Comparison of ENCODE assay signal across 1 cellular context in genomic region chr14:104798300-104799238, GRCh38.
TF ChIP-seq lines count a peak whose summit lies in the region.

No MANE protein-coding gene starts in this region.

TF ChIP-seq in GM23338, 12 proteins besides CTCF, POLR2A, EP300 and RAD21:
- TF ChIP-seq REST (IDR thresholded peaks at IDR 0.05; ENCODE audit: unreplicated experiment) (no peak), ETS1 (IDR thresholded peaks at IDR 0.05) (no peak), EZH2phosphoT487 (IDR thresholded peaks at IDR 0.05; ENCODE audit: unreplicated experiment) (no peak), EZH2 (IDR thresholded peaks at IDR 0.05; ENCODE audit: low read depth, unreplicated experiment) (no peak), ZNF331 (CRISPR knock-in tag; IDR thresholded peaks at IDR 0.05; ENCODE audit: low read depth) (no peak), ZNF114 (CRISPR knock-in tag; IDR thresholded peaks at IDR 0.05) (no peak), POLR2AphosphoS5 (IDR thresholded peaks at IDR 0.05; ENCODE audit: low read depth) (no peak), ZNF462 (CRISPR knock-in tag; IDR thresholded peaks at IDR 0.05) (no peak), JUNB (IDR thresholded peaks at IDR 0.05; ENCODE audit: unreplicated experiment) (no peak), NANOG (IDR thresholded peaks at IDR 0.05; ENCODE audit: borderline replicate concordance) (no peak), STAT1 (IDR thresholded peaks at IDR 0.05; ENCODE audit: unreplicated experiment) (no peak), CREB1 (CRISPR knock-in tag; IDR thresholded peaks at IDR 0.05; ENCODE audit: low read depth) (no peak)
